ENCODE assay signal across 3 cellular contexts in genomic region chr2:141316103-141316502, GRCh38.
"Had no signal": no experiment of that assay in that cellular context is flagged by ENCODE, and none has a peak within 500 bp of the region (broad histone marks: within the 10 kb centered on the region; RNA-seq: fewer than 3 reads in every experiment).

No MANE protein-coding gene starts in this region.

- H3K4me3 ChIP-seq: K562 had no signal

- H3K27ac ChIP-seq: HL-60 had no signal

- DNase-seq: IMR-90 had no signal
